Comparison of ENCODE assay signal across 8 cellular contexts in the genomic region with DNA sequence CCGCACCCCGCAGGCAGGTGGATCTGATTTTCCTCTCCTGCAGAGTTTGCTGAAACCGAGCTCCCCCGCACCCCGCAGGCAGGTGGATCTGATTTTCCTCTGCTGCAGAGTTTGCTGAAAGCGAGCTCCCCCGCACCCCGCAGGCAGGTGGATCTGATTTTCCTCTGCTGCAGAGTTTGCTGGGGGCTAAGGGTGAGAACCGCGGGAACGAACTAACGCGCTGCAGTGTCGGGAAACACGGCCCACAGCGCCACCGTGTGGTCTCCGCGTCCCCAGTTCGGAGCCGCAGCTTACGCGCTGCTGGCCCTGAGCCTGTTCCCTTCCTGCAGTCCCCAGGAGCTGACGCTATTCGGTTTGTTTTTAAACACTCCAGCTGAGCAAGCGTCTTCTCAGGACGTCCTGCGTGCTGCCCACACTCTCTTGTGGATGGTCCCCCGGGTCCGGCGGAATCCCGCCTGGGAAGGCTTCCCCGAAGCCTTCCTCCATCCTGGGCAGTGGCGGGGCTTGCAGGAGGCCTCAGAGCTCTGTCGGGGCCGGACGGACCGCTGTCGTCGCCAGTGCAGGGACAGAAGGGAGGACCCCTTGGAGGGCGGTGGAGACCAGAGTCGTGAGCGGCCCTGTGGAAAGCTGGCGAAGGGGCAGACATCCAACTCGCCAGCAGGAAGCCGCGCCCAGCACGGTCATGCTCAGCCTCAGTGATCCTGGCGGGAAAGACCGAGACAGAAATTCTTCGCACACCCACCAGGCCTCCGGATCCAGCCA.
A peak's percentile ranks its signal among the peaks of the same experiment; 100 is the strongest.
DNase-seq lines count a peak whose midpoint lies in the region; ATAC-seq lines count a peak whose summit lies in the region.

No MANE protein-coding gene starts in this region.

- H3K4me1 ChIP-seq in right cardiac atrium (ENCODE audit: control insufficient read depth, insufficient read depth, low read length) (no peaks in the 10 kb centered on the region), rectal smooth muscle tissue (ENCODE audit: control insufficient read depth, insufficient read depth, low read length) (no peaks in the 10 kb centered on the region), aorta (ENCODE audit: control insufficient read depth in 1 of 2, insufficient read depth in 2 of 2, low read length in 2 of 2) (no peaks in the 10 kb centered on the region)

- peaks cover 46% of the 10 kb centered on the region for H3K27me3 Mint-ChIP-seq in T-helper 17 cell

- H3K4me3 ChIP-seq in right cardiac atrium (ENCODE audit: low read length) (peak overlapping the region; percentile 38), rectal smooth muscle tissue (ENCODE audit: low read length) (peak overlapping the region; percentile 41), aorta (ENCODE audit: low read length in 2 of 2) (no peak overlapping the region)

- H3K4me1 Mint-ChIP-seq in T-helper 17 cell = peaks cover 4% of the 10 kb centered on the region

- no peaks in the 10 kb centered on the region for H3K36me3 Mint-ChIP-seq in T-helper 17 cell (ENCODE audit: low read depth)

- H3K27ac Mint-ChIP-seq in T-helper 17 cell = no peak overlapping the region

- intact Hi-C loops in right cardiac atrium (cut with DNase I) = loop anchor here in 3 of 4 donors (5.0 to 10.0 kb wide), 4 partner anchors 163 to 478 kb away; no protein-coding TSS in a partner anchor
- intact Hi-C loops in aorta (cut with DNase I) = loop anchor here (2.0 to 10.0 kb wide), 5 partner anchors 168 to 478 kb away; a partner anchor contains a TSS

- ATAC-seq in T-helper 17 cell = peak; percentile 84
- ATAC-seq in right cardiac atrium = peak; percentile 94 to 95
- peak; percentile 95 for ATAC-seq in aorta (ENCODE audit: low FRiP score)

- no peak overlapping the region for H3K9ac ChIP-seq in rectal smooth muscle tissue (ENCODE audit: low read length)

- H3K4me3 Mint-ChIP-seq in T-helper 17 cell = peak overlapping the region; percentile 33

- H3K27ac ChIP-seq in right cardiac atrium (ENCODE audit: low read length) = no peak overlapping the region
- no peak overlapping the region for H3K27ac ChIP-seq in rectal smooth muscle tissue (ENCODE audit: low read depth, low read length)
- no peak overlapping the region for H3K27ac ChIP-seq in aorta (ENCODE audit: low read depth in 1 of 2, low read length in 2 of 2)

- 4% methylated on average over 52 of the region's 52 CpGs for WGBS in right cardiac atrium
- whole genome bisulfite sequencing in aorta, 2 donors = 2 to 3% methylated on average over 51 to 52 of the region's 52 CpGs

- H3K27me3 ChIP-seq in right cardiac atrium (ENCODE audit: control insufficient read depth, insufficient read depth) (peaks cover 2% of the 10 kb centered on the region), rectal smooth muscle tissue (ENCODE audit: control insufficient read depth, insufficient read depth, low read length) (peaks cover 13% of the 10 kb centered on the region), aorta (ENCODE audit: control insufficient read depth in 1 of 2, insufficient read depth in 2 of 2, low read length in 1 of 2) (peaks cover 0 to 2% of the 10 kb centered on the region in 2 donors)

- no peaks in the 10 kb centered on the region for H3K36me3 ChIP-seq in rectal smooth muscle tissue (ENCODE audit: control insufficient read depth, insufficient read depth, low read length)
- H3K36me3 ChIP-seq in aorta (ENCODE audit: control insufficient read depth in 1 of 2, insufficient read depth in 2 of 2, low read length in 1 of 2) = no peaks in the 10 kb centered on the region

- no peaks in the 10 kb centered on the region for H3K9me3 ChIP-seq in T-helper 17 cell (ENCODE audit: control insufficient read depth, low read length, poor library complexity, severe bottlenecking)
- H3K9me3 ChIP-seq in right cardiac atrium (ENCODE audit: control insufficient read depth, low read length) = no peaks in the 10 kb centered on the region
- H3K9me3 ChIP-seq in aorta (ENCODE audit: control insufficient read depth, low read length) = no peaks in the 10 kb centered on the region

- DNase-seq in ELF-1 (ENCODE audit: low read depth, low spot score) (peak; percentile 96), HCEC 1CT (peak; percentile 70), NCI-H128 (lab: John Stamatoyannopoulos, UW; ENCODE audit: unreplicated experiment) (peak; percentile 81), T-helper 17 cell (peak; percentile 56 to 72 (median 70)), amygdala (lab: John Stamatoyannopoulos, UW) (peak in 52 of 56 donors; percentile 5 to 82 (median 52)), right cardiac atrium (peak; percentile 88 to 94 (median 93)), aorta (peak; percentile 87 to 95)

Comparison
In these comparisons a context has a peak if more than half of its experiments do, and no peak if none do; other contexts are left out.
1. H3K4me3 ChIP-seq: peak in right cardiac atrium (single experiment) and rectal smooth muscle tissue (single experiment); none in aorta (0 of 2).
2. Peak in every context shown above with its lines, with median percentiles within 50 percentile points of each other: DNase-seq and ATAC-seq.